ENCODE assay signal across 22 cellular contexts in the genomic region with DNA sequence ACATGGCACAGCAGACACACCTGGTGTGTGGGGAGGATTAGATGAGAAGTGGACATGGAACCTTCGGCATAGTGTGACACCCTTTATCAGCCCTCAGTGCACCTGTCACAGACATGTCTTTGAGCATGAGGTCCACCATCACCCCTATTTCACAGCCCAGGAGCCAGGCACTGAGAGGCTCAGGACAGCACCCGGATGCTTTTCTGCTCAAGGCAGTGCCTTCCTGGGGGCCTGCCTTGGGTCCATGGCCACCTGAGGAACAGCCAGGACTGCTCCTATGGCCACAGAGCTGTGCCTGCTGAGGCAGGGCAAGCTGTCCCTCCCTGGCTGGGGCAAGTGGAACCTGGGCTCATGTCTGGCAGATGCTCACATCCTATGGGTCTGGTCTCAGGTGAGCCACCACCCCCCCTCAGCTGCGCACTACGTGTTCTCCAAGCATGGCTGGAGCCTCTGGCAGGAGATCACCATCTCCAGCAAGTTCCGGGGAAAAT.
DNase-seq lines count a peak whose midpoint lies in the region; ATAC-seq and TF ChIP-seq lines count a peak whose summit lies in the region.
"Had no signal": no experiment of that assay in that cellular context is flagged by ENCODE, and none has a peak within 500 bp of the region (broad histone marks: within the 10 kb centered on the region; RNA-seq: fewer than 3 reads in every experiment).

No MANE protein-coding gene starts in this region.

- H3K4me1 ChIP-seq in mucosa of descending colon (ENCODE audit: low read depth) (no peaks in the 10 kb centered on the region), testis (no peaks in the 10 kb centered on the region), SK-N-SH (ENCODE audit: control insufficient read depth in 1 of 2, insufficient read depth in 2 of 2, low read depth in 1 of 2, low read length in 1 of 2) (no peaks in the 10 kb centered on the region), ovary (ENCODE audit: insufficient read depth) (no peaks in the 10 kb centered on the region)
- H3K4me1 ChIP-seq: Caco-2 had no signal

- no peak for TF ChIP-seq POLR2A in testis (IDR thresholded peaks at IDR 0.05)
- no peak for TF ChIP-seq POLR2A in ovary (IDR thresholded peaks at IDR 0.05)

- H3K9me3 ChIP-seq in mucosa of descending colon (no peaks in the 10 kb centered on the region), testis (no peaks in the 10 kb centered on the region), SK-N-SH (0 out of 2 replicates have a peak, but pooled peaks cover under 1% of the 10 kb centered on the region), ovary (no peaks in the 10 kb centered on the region)
- H3K9me3 ChIP-seq: Caco-2 had no signal

- H3K4me2 ChIP-seq in SK-N-SH, result no peak overlapping the region
- H3K4me2 ChIP-seq: GM23338 had no signal

- H3K27me3 ChIP-seq in H7 (ENCODE audit: control insufficient read depth, insufficient read depth, low read length) (no peaks in the 10 kb centered on the region), testis (no peaks in the 10 kb centered on the region), SK-N-SH (ENCODE audit: insufficient read depth) (no peaks in the 10 kb centered on the region), ovary (no peaks in the 10 kb centered on the region)
- H3K27me3 ChIP-seq: BLaER1 treated with 17β-estradiol and CSF1 and Interleukin-3, amounts not matched to agents 10 nM and 100 nM had no signal

- ATAC-seq in mucosa of descending colon, result no peak
- ATAC-seq: GM23338 had no signal

- POLR2A ChIA-PET in SK-N-SH (lab: Yijun Ruan, JAX), result no interaction called here

- H4K20me1 ChIP-seq in SK-N-SH (ENCODE audit: insufficient read depth), result no peaks in the 10 kb centered on the region
- H4K20me1 ChIP-seq: BLaER1 treated with 17β-estradiol and CSF1 and Interleukin-3, amounts not matched to agents 10 nM and 100 nM had no signal

- TF ChIP-seq CTCF in mucosa of descending colon (IDR thresholded peaks at IDR 0.05) (no peak), testis (IDR thresholded peaks at IDR 0.05) (no peak), SK-N-SH (IDR thresholded peaks at IDR 0.05) (no peak), ovary (IDR thresholded peaks at IDR 0.05) (no peak)

- H3K4me3 ChIP-seq in H7 (ENCODE audit: insufficient read depth, low read depth, low read length), result no peak overlapping the region
- no peak overlapping the region for H3K4me3 ChIP-seq in mucosa of descending colon
- H3K4me3 ChIP-seq in testis, result no peak overlapping the region
- no peak overlapping the region for H3K4me3 ChIP-seq in SK-N-SH (ENCODE audit: low read depth in 2 of 2, low read length in 1 of 2)
- H3K4me3 ChIP-seq in ovary, result no peak overlapping the region
- H3K4me3 ChIP-seq: BLaER1 treated with 17β-estradiol and CSF1 and Interleukin-3, amounts not matched to agents 10 nM and 100 nM; GM23338 had no signal

- no peak for TF ChIP-seq RAD21 in SK-N-SH (IDR thresholded peaks at IDR 0.05; ENCODE audit: low read length)

- no peaks in the 10 kb centered on the region for H3F3A ChIP-seq in SK-N-SH (replicated peaks; ENCODE audit: insufficient read depth)

- 80 to 95% methylated on average over 1 to 5 of the region's 5 CpGs for WGBS in testis, 2 donors
- WGBS in SK-N-SH (ENCODE audit: low lambda C conversion rate), result 94% methylated on average over 2 of the region's 5 CpGs
- 96 to 100% (median 97%) methylated on average over 4 to 5 of the region's 5 CpGs for WGBS in ovary, 3 donors

- H3K9me2 ChIP-seq in SK-N-SH, result no peaks in the 10 kb centered on the region

- intact Hi-C loops in mucosa of descending colon (cut with DNase I, micrococcal nuclease), result no loop called here
- intact Hi-C loops in testis (cut with DNase I; ENCODE audit: low total_unique reads), result no loop called here
- intact Hi-C loops in ovary (cut with DNase I), result no loop called here

- H3K79me2 ChIP-seq in SK-N-SH (ENCODE audit: insufficient read depth), result no peaks in the 10 kb centered on the region

- H3K27ac ChIP-seq in angular gyrus (ENCODE audit: low read depth, low read length), result peak overlapping the region; percentile 8
- H3K27ac ChIP-seq in testis, result no peak overlapping the region
- no peak overlapping the region for H3K27ac ChIP-seq in SK-N-SH (ENCODE audit: low read depth in 2 of 2, low read length in 1 of 2)
- H3K27ac ChIP-seq in ovary, result no peak overlapping the region
- H3K27ac ChIP-seq: RWPE1 had no signal

- TF ChIP-seq EP300 in SK-N-SH (IDR thresholded peaks at IDR 0.05; ENCODE audit: borderline replicate concordance in 1 of 2, low read depth in 1 of 2, low read length in 1 of 2), result no peak
- no peak for TF ChIP-seq EP300 in ovary (IDR thresholded peaks at IDR 0.05)

- H2AFZ ChIP-seq in SK-N-SH (ENCODE audit: low read depth), result no peak overlapping the region
- H2AFZ ChIP-seq: GM23338 had no signal

- no peaks in the 10 kb centered on the region for H3K36me3 ChIP-seq in H7 (replicated peaks; ENCODE audit: control insufficient read depth, insufficient read depth, low read length)
- H3K36me3 ChIP-seq in mucosa of descending colon (ENCODE audit: low read depth), result no peaks in the 10 kb centered on the region
- no peaks in the 10 kb centered on the region for H3K36me3 ChIP-seq in testis (ENCODE audit: low read depth, missing control alignments)
- no peaks in the 10 kb centered on the region for H3K36me3 ChIP-seq in SK-N-SH (replicated peaks in 1 of 2; ENCODE audit: control insufficient read depth in 1 of 2, insufficient read depth in 2 of 2, low read length in 1 of 2)
- no peaks in the 10 kb centered on the region for H3K36me3 ChIP-seq in ovary

- CTCF ChIA-PET in SK-N-SH (lab: Yijun Ruan, JAX), result interaction anchor here (1.2 to 5.3 kb wide), 3 partner anchors 27 to 129 kb away, joined by 4 to 33 read pairs (median 22); no protein-coding TSS in a partner anchor

- DNase-seq in H7 (peak; percentile 27), mucosa of descending colon (peak in 2 of 3 donors; percentile 9 to 12), testis (peak; percentile 8), SK-N-SH (no peak), NCI-H2081 treated with DMSO at 0.1 percent for 48 hours (lab: John Stamatoyannopoulos, UW) (no peak), ovary (no peak)
- DNase-seq: Caco-2; CD4-positive, alpha-beta memory T cell; HCEC 1CT; KG1; NCI-H1092; NCI-H1436; NCI-H187 treated with DMSO at 0.1 percent for 48 hours; NCI-H226; NCI-H510A treated with DMSO at 0.1 percent for 48 hours; NCI-H774; NK-92 treated with Interleukin-12 subunit alpha and Interleukin-12 subunit beta, amount 100 ng/mL, for 24 hours; SHP77 treated with DMSO at 0.1 percent for 48 hours had no signal

- H3K9ac ChIP-seq in SK-N-SH, result no peak overlapping the region

TF ChIP-seq in SK-N-SH, 30 proteins besides CTCF, POLR2A, EP300 and RAD21:
- no peak for TF ChIP-seq CHD2 (IDR thresholded peaks at IDR 0.05; ENCODE audit: low read length, partially characterized antibody)
- no peak for TF ChIP-seq MEF2A (IDR thresholded peaks at IDR 0.05; ENCODE audit: borderline replicate concordance, low read depth)
- no peak for TF ChIP-seq RFX5 (IDR thresholded peaks at IDR 0.05; ENCODE audit: low read length)
- TF ChIP-seq RXRA (IDR thresholded peaks at IDR 0.05; ENCODE audit: borderline replicate concordance, low read depth), result no peak
- TF ChIP-seq, protein P1, sequence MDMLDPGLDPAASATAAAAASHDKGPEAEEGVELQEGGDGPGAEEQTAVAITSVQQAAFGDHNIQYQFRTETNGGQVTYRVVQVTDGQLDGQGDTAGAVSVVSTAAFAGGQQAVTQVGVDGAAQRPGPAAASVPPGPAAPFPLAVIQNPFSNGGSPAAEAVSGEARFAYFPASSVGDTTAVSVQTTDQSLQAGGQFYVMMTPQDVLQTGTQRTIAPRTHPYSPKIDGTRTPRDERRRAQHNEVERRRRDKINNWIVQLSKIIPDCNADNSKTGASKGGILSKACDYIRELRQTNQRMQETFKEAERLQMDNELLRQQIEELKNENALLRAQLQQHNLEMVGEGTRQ (IDR thresholded peaks at IDR 0.05; ENCODE audit: borderline replicate concordance, low read depth, low read length), result no peak
- TF ChIP-seq EZH2phosphoT487 (IDR thresholded peaks at IDR 0.05; ENCODE audit: borderline replicate concordance, low read depth), result no peak
- TF ChIP-seq SMC3 (IDR thresholded peaks at IDR 0.05; ENCODE audit: low read depth, low read length), result no peak
- no peak for TF ChIP-seq GATA2 (CRISPR knock-in tag; IDR thresholded peaks at IDR 0.05)
- no peak for TF ChIP-seq REST (IDR thresholded peaks at IDR 0.05; ENCODE audit: low read depth, low read length)
- no peak for TF ChIP-seq FOXJ3 (CRISPR knock-in tag; IDR thresholded peaks at IDR 0.05)

Comparison
In these comparisons a context has a peak if more than half of its experiments do, and no peak if none do; other contexts are left out.
1. DNase-seq: peak in H7 (single experiment), mucosa of descending colon (2 of 3) and testis (single experiment); none in SK-N-SH (single experiment), NCI-H2081 treated with DMSO at 0.1 percent for 48 hours (single experiment) and ovary (0 of 5).